ENCODE assay signal across 8 cellular contexts in genomic region chr2:96531872-96532505, GRCh38. TPM values are rescaled to one million over a fixed set of nuclear protein-coding genes. Genes with fewer than 3 reads are reported as not detected.
A peak's percentile ranks its signal among the peaks of the same experiment; 100 is the strongest.
DNase-seq lines count a peak whose midpoint lies in the region; ATAC-seq and TF ChIP-seq lines count a peak whose summit lies in the region.

No MANE protein-coding gene starts in this region.

- TF ChIP-seq POLR2A in lower leg skin (IDR thresholded peaks at IDR 0.05): no peak

- no peaks in the 10 kb centered on the region for H3K27me3 Mint-ChIP-seq in activated CD8-positive, alpha-beta T cell treated with anti-CD3 and anti-CD28 coated beads, Interleukin-2, amount 10 ng/mL, durations not matched to agents 7 days and 5 days (ENCODE audit: low read depth)

- 9 to 10% methylated on average over 23 of the region's 23 CpGs for WGBS in ectodermal cell, 2 experiments
- WGBS in lower leg skin, 2 donors: 5 to 9% methylated on average over 21 to 23 of the region's 23 CpGs

- no peak overlapping the region for H3K27ac ChIP-seq in ectodermal cell (ENCODE audit: insufficient read depth, low read depth, low read length, poor library complexity, severe bottlenecking)

- no peaks in the 10 kb centered on the region for H3K36me3 Mint-ChIP-seq in activated CD8-positive, alpha-beta T cell treated with anti-CD3 and anti-CD28 coated beads, Interleukin-2, amount 10 ng/mL, durations not matched to agents 7 days and 5 days (ENCODE audit: low read depth)

- peak overlapping the region; percentile 31 for H3K4me3 ChIP-seq in ectodermal cell (ENCODE audit: insufficient read depth, low read depth, low read length)
- H3K4me3 ChIP-seq in lower leg skin (ENCODE audit: low read depth, poor library complexity, severe bottlenecking): no peak overlapping the region

- TF ChIP-seq CTCF in lower leg skin (IDR thresholded peaks at IDR 0.05): no peak

- H3K9me3 Mint-ChIP-seq in activated CD8-positive, alpha-beta T cell treated with anti-CD3 and anti-CD28 coated beads, Interleukin-2, amount 10 ng/mL, durations not matched to agents 7 days and 5 days (ENCODE audit: insufficient read depth): no peaks in the 10 kb centered on the region

- H3K4me3 Mint-ChIP-seq in activated CD8-positive, alpha-beta T cell treated with anti-CD3 and anti-CD28 coated beads, Interleukin-2, amount 10 ng/mL, durations not matched to agents 7 days and 5 days: peak overlapping the region; percentile 64

- peak overlapping the region; percentile 72 for H3K27ac Mint-ChIP-seq in activated CD8-positive, alpha-beta T cell treated with anti-CD3 and anti-CD28 coated beads, Interleukin-2, amount 10 ng/mL, durations not matched to agents 7 days and 5 days

- no peaks in the 10 kb centered on the region for H3K9me3 ChIP-seq in ectodermal cell (ENCODE audit: control insufficient read depth, low read length)

- CTCF ChIA-PET in activated CD8-positive, alpha-beta T cell treated with anti-CD3 and anti-CD28 coated beads, Interleukin-2, amount 10 ng/mL, durations not matched to agents 7 days and 5 days (lab: Charles Lee): interaction anchor here (0.9 to 5.5 kb wide), 3 partner anchors 22 to 23 kb away, joined by 3 to 27 read pairs (median 10); no protein-coding TSS in a partner anchor

- ATAC-seq in HG03378 (IDR thresholded peaks at IDR 0.05; ENCODE audit: unreplicated experiment) (peak; percentile 31), GM19351 (IDR thresholded peaks at IDR 0.05; ENCODE audit: unreplicated experiment) (no peak)
- ATAC-seq in activated CD8-positive, alpha-beta T cell treated with anti-CD3 and anti-CD28 coated beads, Interleukin-2, amount 10 ng/mL, durations not matched to agents 7 days and 5 days: peak; percentile 12

- intact Hi-C loops in lower leg skin (cut with DNase I; ENCODE audit: low total_unique reads): no loop called here

- H3K36me3 ChIP-seq in ectodermal cell (ENCODE audit: control insufficient read depth, insufficient read depth, low read length): no peaks in the 10 kb centered on the region

- peaks cover 72% of the 10 kb centered on the region for H3K4me1 Mint-ChIP-seq in activated CD8-positive, alpha-beta T cell treated with anti-CD3 and anti-CD28 coated beads, Interleukin-2, amount 10 ng/mL, durations not matched to agents 7 days and 5 days (ENCODE audit: low read depth)

- POLR2A ChIA-PET in activated CD8-positive, alpha-beta T cell treated with anti-CD3 and anti-CD28 coated beads, Interleukin-2, amount 10 ng/mL, durations not matched to agents 7 days and 5 days (lab: Charles Lee): interaction anchor here (2.0 kb wide), 1 partner anchor 21 kb away, joined by 4 read pairs; no protein-coding TSS in a partner anchor

- H3K27me3 ChIP-seq in ectodermal cell (ENCODE audit: control insufficient read depth, insufficient read depth, low read length, poor library complexity, severe bottlenecking): peaks cover 28% of the 10 kb centered on the region

- DNase-seq in GF-D8 (lab: John Stamatoyannopoulos, UW): peak; percentile 70
- DNase-seq in NCI-H774 (lab: John Stamatoyannopoulos, UW): peak; percentile 50
- DNase-seq in activated CD8-positive, alpha-beta T cell treated with anti-CD3 and anti-CD28 coated beads, Interleukin-2, amount 10 ng/mL, durations not matched to agents 7 days and 5 days: peak; percentile 80
- DNase-seq in lower leg skin (ENCODE audit: low spot score in 2 of 2): peak; percentile 99
- peak; percentile 93 for DNase-seq in stimulated activated CD4-positive, alpha-beta T cell treated with anti-CD3 and anti-CD28 coated beads, Interleukin-4, amount 100 ng/mL, for 24 hours

- H3K4me1 ChIP-seq in ectodermal cell (ENCODE audit: control insufficient read depth, insufficient read depth, low read length): peaks cover 6% of the 10 kb centered on the region

RNA-seq across cellular contexts. Expression of gene ARID5A, which starts 4.6 kb away (rescaled TPM):
- total RNA-seq in activated CD8-positive, alpha-beta T cell treated with anti-CD3 and anti-CD28 coated beads, Interleukin-2, amount 10 ng/mL, durations not matched to agents 7 days and 5 days: 10 to 100 TPM; 37.7 to 40.1 TPM
- 3.6 TPM for polyA plus RNA-seq in ectodermal cell (2013, experiment 1 of 4)
- 2.7 TPM for polyA plus RNA-seq in ectodermal cell (2013, experiment 2 of 4)
- polyA plus RNA-seq in ectodermal cell (2013, experiment 3 of 4): 2.3 TPM
- 3.0 TPM for polyA plus RNA-seq in ectodermal cell (2013, experiment 4 of 4)
- 10 to 100 TPM; 12.0 to 23.0 (median 19.7) TPM for total RNA-seq in lower leg skin

RNA-seq across cellular contexts. Expression of gene NEURL3, which starts 26.8 kb away (rescaled TPM):
- total RNA-seq in activated CD8-positive, alpha-beta T cell treated with anti-CD3 and anti-CD28 coated beads, Interleukin-2, amount 10 ng/mL, durations not matched to agents 7 days and 5 days: not detected
- not detected for polyA plus RNA-seq in ectodermal cell (2013, experiment 1 of 4)
- not detected for polyA plus RNA-seq in ectodermal cell (2013, experiment 2 of 4)
- polyA plus RNA-seq in ectodermal cell (2013, experiment 3 of 4): not detected
- polyA plus RNA-seq in ectodermal cell (2013, experiment 4 of 4): not detected
- 1 to 10 TPM in 2 of 4 donors, under 1 TPM in 2; 0.57 to 3.0 (median 1.7) TPM for total RNA-seq in lower leg skin
